Comparison of ENCODE assay signal across 28 cellular contexts in genomic region chr1:171727778-171728177, GRCh38.
"Had no signal": no experiment of that assay in that cellular context is flagged by ENCODE, and none has a peak within 500 bp of the region (broad histone marks: within the 10 kb centered on the region; RNA-seq: fewer than 3 reads in every experiment).

No MANE protein-coding gene starts in this region.

- DNase-seq: activated CD4-positive, alpha-beta memory T cell treated with anti-CD3 and anti-CD28 coated beads, Interleukin-2, amount 10 ng/mL, durations not matched to agents 7 days and 5 days; activated CD4-positive, alpha-beta T cell treated with anti-CD3 and anti-CD28 coated beads, Interleukin-2, amount 10 ng/mL, durations not matched to agents 24 days and 14 days; activated CD8-positive, alpha-beta memory T cell treated with anti-CD3 and anti-CD28 coated beads, Interleukin-2, amount 10 ng/mL, durations not matched to agents 7 days and 5 days; activated effector memory CD4-positive, alpha-beta T cell treated with anti-CD3 and anti-CD28 coated beads, Interleukin-2, amount 50 U/mL, for 16 hours; activated naive CD4-positive, alpha-beta T cell treated with anti-CD3 and anti-CD28 coated beads, Interleukin-2, amount 10 ng/mL, durations not matched to agents 7 days and 5 days; activated T-cell treated with anti-CD3 and anti-CD28 coated beads for 4 hours; anterior cingulate cortex; effector CD4-positive, alpha-beta T cell; erythroblast; foreskin fibroblast; immature natural killer cell; kidney glomerular epithelial cell; left ventricle myocardium superior; mammary epithelial cell; ovary; psoas muscle; stimulated activated CD4-positive, alpha-beta T cell treated with anti-CD3 and anti-CD28 coated beads, Interleukin-12 subunit alpha, Interleukin-12 subunit beta, amount 100 ng/mL, for 4 hours; stimulated activated CD4-positive, alpha-beta T cell treated with anti-CD3 and anti-CD28 coated beads, Interleukin-4, amount 100 ng/mL, for 4 hours; stimulated activated naive CD8-positive, alpha-beta T cell treated with anti-CD3 and anti-CD28 coated beads, Interleukin-15, Interleukin-2, amounts not matched to agents 100 U/mL and 50 U/mL, for 24 hours; tibial artery had no signal

- H3K79me2 ChIP-seq: hepatocyte had no signal

- ATAC-seq: activated CD4-positive, CD25-positive, alpha-beta regulatory T cell treated with anti-CD3 and anti-CD28 coated beads, Interleukin-2, amount 50 U/mL, for 24 hours; activated CD8-positive, alpha-beta memory T cell treated with anti-CD3 and anti-CD28 coated beads, Interleukin-2, amount 10 ng/mL, durations not matched to agents 7 days and 5 days; body of pancreas; left ventricle myocardium superior; psoas muscle; stimulated activated naive CD8-positive, alpha-beta T cell treated with anti-CD3 and anti-CD28 coated beads, Interleukin-15, Interleukin-2, amounts not matched to agents 100 U/mL and 50 U/mL, for 24 hours had no signal

- H2AFZ ChIP-seq: hepatocyte had no signal

- H3K4me1 ChIP-seq: body of pancreas, psoas muscle, right atrium auricular region had no signal

- H3K4me2 ChIP-seq: hepatocyte had no signal

- H3K36me3 ChIP-seq: ovary had no signal

- H3K4me3 ChIP-seq: body of pancreas, cardiac muscle cell, hepatocyte, ovary, psoas muscle, right atrium auricular region, tibial artery had no signal

- H3K27ac ChIP-seq: body of pancreas, cardiac muscle cell, hepatocyte, neutrophil, ovary, psoas muscle, right atrium auricular region, tibial artery, VCaP had no signal

- H3K9me3 ChIP-seq: body of pancreas, ovary had no signal

- H3K27me3 ChIP-seq: body of pancreas, cardiac muscle cell, hepatocyte, neutrophil, ovary, right atrium auricular region, tibial artery had no signal

- FAIRE-seq: urothelium cell line had no signal
